ENCODE assay signal across 29 cellular contexts in the genomic region with DNA sequence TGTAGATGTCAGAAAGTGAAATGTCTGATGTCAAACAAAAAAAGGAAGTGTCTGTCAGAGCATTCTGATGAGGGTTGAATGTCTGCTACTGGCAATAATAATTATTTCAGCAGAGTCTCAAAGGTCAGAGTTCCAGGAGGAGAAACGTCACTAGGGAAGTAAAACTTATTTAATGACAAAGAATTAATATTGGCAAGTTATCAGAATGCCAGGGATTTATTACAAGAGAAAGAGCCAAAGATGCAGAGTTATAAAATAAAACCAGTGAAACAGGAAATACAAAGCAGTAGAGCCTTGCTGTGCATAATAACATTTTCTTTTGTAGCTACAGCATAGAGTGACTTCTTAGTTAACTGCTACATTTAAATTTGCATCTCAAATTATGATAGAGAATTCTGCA.
"Had no signal": no experiment of that assay in that cellular context is flagged by ENCODE, and none has a peak within 500 bp of the region (broad histone marks: within the 10 kb centered on the region; RNA-seq: fewer than 3 reads in every experiment).

No MANE protein-coding gene starts in this region.

- H3K4me1 ChIP-seq: neural progenitor cell, pancreas, prostate gland, right lobe of liver, sigmoid colon, spleen, suprapubic skin, testis, tibial artery, transverse colon, upper lobe of right lung, uterus had no signal

- H3K4me2 ChIP-seq: neural progenitor cell, smooth muscle cell had no signal

- H3K36me3 ChIP-seq: neural progenitor cell, pancreas, prostate gland, right lobe of liver, sigmoid colon, spleen, suprapubic skin, tibial artery, transverse colon, upper lobe of right lung, uterus had no signal

- H3K27me3 Mint-ChIP-seq: naive thymus-derived CD4-positive, alpha-beta T cell; stimulated activated memory B cell treated with anti-CD40 and anti-IgM and Interleukin-4, amounts not matched to agents 10 μg/mL and 1 μg/mL and 100 μg/mL, for 72 hours; stimulated activated naive CD8-positive, alpha-beta T cell treated with anti-CD3 and anti-CD28 coated beads, Interleukin-15, amount 100 ng/mL, for 72 hours; type B pancreatic cell had no signal

- DNase-seq: naive thymus-derived CD4-positive, alpha-beta T cell; natural killer cell; occipital lobe; pancreas; right cardiac atrium; right lobe of liver; sigmoid colon; spleen; stimulated activated CD4-positive, alpha-beta T cell treated with anti-CD3 and anti-CD28 coated beads, Interleukin-12 subunit alpha, Interleukin-12 subunit beta, amount 100 ng/mL, for 4 hours; stimulated activated CD4-positive, alpha-beta T cell treated with anti-CD3 and anti-CD28 coated beads, Interleukin-1b, Interleukin-23, amount 100 ng/mL, for 48 hours; stimulated activated CD4-positive, alpha-beta T cell treated with anti-CD3 and anti-CD28 coated beads, Interleukin-4, amount 100 ng/mL, for 1 hour; stimulated activated CD4-positive, alpha-beta T cell treated with anti-CD3 and anti-CD28 coated beads, Interleukin-4, amount 100 ng/mL, for 4 hours; stimulated activated CD8-positive, alpha-beta memory T cell treated with anti-CD3 and anti-CD28 coated beads, Interleukin-4, amount 100 ng/mL, for 48 hours; stimulated activated naive CD4-positive, alpha-beta T cell; stimulated activated naive CD8-positive, alpha-beta T cell treated with anti-CD3 and anti-CD28 coated beads, Interleukin-15, amount 100 ng/mL, for 72 hours; stimulated activated naive CD8-positive, alpha-beta T cell treated with anti-CD3 and anti-CD28 coated beads, Interleukin-15, Interleukin-2, amounts not matched to agents 100 U/mL and 50 U/mL, for 24 hours; substantia nigra; testis; tibial artery; transverse colon; upper lobe of right lung; uterus had no signal

- H3K4me3 ChIP-seq: neural progenitor cell, pancreas, prostate gland, right lobe of liver, sigmoid colon, smooth muscle cell, spleen, suprapubic skin, testis, tibial artery, transverse colon, upper lobe of right lung, uterus had no signal

- H2AFZ ChIP-seq: neural progenitor cell had no signal

- H3K4me1 Mint-ChIP-seq: naive thymus-derived CD4-positive, alpha-beta T cell; natural killer cell; nephron; neural progenitor cell; stimulated activated memory B cell treated with anti-CD40 and anti-IgM and Interleukin-4, amounts not matched to agents 10 μg/mL and 1 μg/mL and 100 μg/mL, for 72 hours; stimulated activated naive CD8-positive, alpha-beta T cell treated with anti-CD3 and anti-CD28 coated beads, Interleukin-15, amount 100 ng/mL, for 72 hours had no signal

- H3K27ac ChIP-seq: neural progenitor cell, pancreas, prostate gland, right lobe of liver, sigmoid colon, spleen, suprapubic skin, testis, tibial artery, transverse colon, upper lobe of right lung, uterus had no signal

- H3K27ac Mint-ChIP-seq: naive thymus-derived CD4-positive, alpha-beta T cell; natural killer cell; nephron; neural progenitor cell; stimulated activated memory B cell treated with anti-CD40 and anti-IgM and Interleukin-4, amounts not matched to agents 10 μg/mL and 1 μg/mL and 100 μg/mL, for 72 hours; stimulated activated naive CD8-positive, alpha-beta T cell treated with anti-CD3 and anti-CD28 coated beads, Interleukin-15, amount 100 ng/mL, for 72 hours; type B pancreatic cell had no signal

- H3K4me3 Mint-ChIP-seq: naive thymus-derived CD4-positive, alpha-beta T cell; natural killer cell; nephron; neural progenitor cell; stimulated activated memory B cell treated with anti-CD40 and anti-IgM and Interleukin-4, amounts not matched to agents 10 μg/mL and 1 μg/mL and 100 μg/mL, for 72 hours; stimulated activated naive CD8-positive, alpha-beta T cell treated with anti-CD3 and anti-CD28 coated beads, Interleukin-15, amount 100 ng/mL, for 72 hours; type B pancreatic cell had no signal

- H3K9me3 ChIP-seq: pancreas, prostate gland, right lobe of liver, sigmoid colon, testis, tibial artery, transverse colon, upper lobe of right lung had no signal

- H3K9ac ChIP-seq: neural progenitor cell had no signal

- H3K27me3 ChIP-seq: neural progenitor cell, pancreas, right lobe of liver, sigmoid colon, spleen, suprapubic skin, testis, tibial artery, transverse colon, upper lobe of right lung, uterus had no signal

- H3K36me3 Mint-ChIP-seq: naive thymus-derived CD4-positive, alpha-beta T cell; neural progenitor cell; stimulated activated memory B cell treated with anti-CD40 and anti-IgM and Interleukin-4, amounts not matched to agents 10 μg/mL and 1 μg/mL and 100 μg/mL, for 72 hours; type B pancreatic cell had no signal
